2 cellular contexts compared by ENCODE assay signal in genomic region chr13:45501175-45501526, GRCh38.
TF ChIP-seq lines count a peak whose summit lies in the region.

No MANE protein-coding gene starts in this region.

TF ChIP-seq in SK-N-SH, 30 proteins besides CTCF, POLR2A, EP300 and RAD21 (continued from another document):
- TF ChIP-seq GATA2 (CRISPR knock-in tag; IDR thresholded peaks at IDR 0.05) (no peak), ELF1 (IDR thresholded peaks at IDR 0.05) (no peak)

TF ChIP-seq in SK-N-SH treated with all-trans-retinoic acid at 6 μM for 48 hours, 23 proteins besides CTCF, POLR2A, EP300 and RAD21 (continued from another document):
- no peak for TF ChIP-seq CSRNP3 (CRISPR knock-in tag; IDR thresholded peaks at IDR 0.05)
- no peak for TF ChIP-seq ZNF70 (CRISPR knock-in tag; IDR thresholded peaks at IDR 0.05)
- no peak for TF ChIP-seq BACH2 (CRISPR knock-in tag; IDR thresholded peaks at IDR 0.05; ENCODE audit: borderline replicate concordance)
- no peak for TF ChIP-seq ESRRG (CRISPR knock-in tag; IDR thresholded peaks at IDR 0.05)
- no peak for TF ChIP-seq OSR1 (CRISPR knock-in tag; IDR thresholded peaks at IDR 0.05)
- no peak for TF ChIP-seq ZC3H10 (CRISPR knock-in tag; IDR thresholded peaks at IDR 0.05)
- TF ChIP-seq ZNF8 (CRISPR knock-in tag; IDR thresholded peaks at IDR 0.05) = no peak
- no peak for TF ChIP-seq ZFP30 (CRISPR knock-in tag; IDR thresholded peaks at IDR 0.05)
- TF ChIP-seq ISL1 (CRISPR knock-in tag; IDR thresholded peaks at IDR 0.05) = no peak
